In genomic region chr4:181670506-181670905, GRCh38 we compare ENCODE assay signal across 25 cellular contexts.
"Had no signal": no experiment of that assay in that cellular context is flagged by ENCODE, and none has a peak within 500 bp of the region (broad histone marks: within the 10 kb centered on the region; RNA-seq: fewer than 3 reads in every experiment).

No MANE protein-coding gene starts in this region.

- H3K27me3 Mint-ChIP-seq: activated CD4-positive, alpha-beta T cell treated with anti-CD3 and anti-CD28 coated beads, Interleukin-2, amount 10 ng/mL, durations not matched to agents 24 days and 14 days; activated CD8-positive, alpha-beta memory T cell treated with anti-CD3 and anti-CD28 coated beads, Interleukin-2, amount 10 ng/mL, durations not matched to agents 7 days and 5 days; activated naive CD4-positive, alpha-beta T cell treated with anti-CD3 and anti-CD28 coated beads, Interleukin-2, amount 50 U/mL, for 24 hours; activated T-cell treated with anti-CD3 and anti-CD28 coated beads, Interleukin-2, amount 50 U/mL, for 24 hours; central memory CD8-positive, alpha-beta T cell; T-helper 17 cell had no signal

- H3K4me3 Mint-ChIP-seq: activated CD4-positive, alpha-beta T cell treated with anti-CD3 and anti-CD28 coated beads, Interleukin-2, amount 10 ng/mL, durations not matched to agents 24 days and 14 days; activated CD8-positive, alpha-beta memory T cell treated with anti-CD3 and anti-CD28 coated beads, Interleukin-2, amount 10 ng/mL, durations not matched to agents 7 days and 5 days; activated naive CD4-positive, alpha-beta T cell treated with anti-CD3 and anti-CD28 coated beads, Interleukin-2, amount 50 U/mL, for 24 hours; activated T-cell treated with anti-CD3 and anti-CD28 coated beads, Interleukin-2, amount 50 U/mL, for 24 hours; activated T-helper 1 cell treated with anti-CD3 and anti-CD28 coated beads, Interleukin-12 subunit alpha, Interleukin-12 subunit beta, Interleukin-2, Interleukin-4 antibody, amounts not matched to agents 30 ng/mL and 10 ng/mL and 1 ng/mL, durations not matched to agents 14 hours and 24 hours and 36 hours; central memory CD8-positive, alpha-beta T cell; T-helper 17 cell; WTC11 had no signal

- H3K4me1 Mint-ChIP-seq: activated CD4-positive, alpha-beta T cell treated with anti-CD3 and anti-CD28 coated beads, Interleukin-2, amount 10 ng/mL, durations not matched to agents 24 days and 14 days; activated CD8-positive, alpha-beta memory T cell treated with anti-CD3 and anti-CD28 coated beads, Interleukin-2, amount 10 ng/mL, durations not matched to agents 7 days and 5 days; activated naive CD4-positive, alpha-beta T cell treated with anti-CD3 and anti-CD28 coated beads, Interleukin-2, amount 50 U/mL, for 24 hours; central memory CD8-positive, alpha-beta T cell; T-helper 17 cell; WTC11 had no signal

- H3K9me3 ChIP-seq: body of pancreas had no signal

- H3K9me3 Mint-ChIP-seq: activated CD4-positive, alpha-beta T cell treated with anti-CD3 and anti-CD28 coated beads, Interleukin-2, amount 10 ng/mL, durations not matched to agents 24 days and 14 days; activated T-cell treated with anti-CD3 and anti-CD28 coated beads, Interleukin-2, amount 50 U/mL, for 24 hours; activated T-helper 1 cell treated with anti-CD3 and anti-CD28 coated beads, Interleukin-12 subunit alpha, Interleukin-12 subunit beta, Interleukin-2, Interleukin-4 antibody, amounts not matched to agents 30 ng/mL and 10 ng/mL and 1 ng/mL, durations not matched to agents 14 hours and 24 hours and 36 hours; WTC11 had no signal

- H3K36me3 Mint-ChIP-seq: activated CD8-positive, alpha-beta memory T cell treated with anti-CD3 and anti-CD28 coated beads, Interleukin-2, amount 10 ng/mL, durations not matched to agents 7 days and 5 days; activated naive CD4-positive, alpha-beta T cell treated with anti-CD3 and anti-CD28 coated beads, Interleukin-2, amount 50 U/mL, for 24 hours; WTC11 had no signal

- H3K27ac Mint-ChIP-seq: activated CD4-positive, alpha-beta T cell treated with anti-CD3 and anti-CD28 coated beads, Interleukin-2, amount 10 ng/mL, durations not matched to agents 24 days and 14 days; activated CD8-positive, alpha-beta memory T cell treated with anti-CD3 and anti-CD28 coated beads, Interleukin-2, amount 10 ng/mL, durations not matched to agents 7 days and 5 days; activated naive CD4-positive, alpha-beta T cell treated with anti-CD3 and anti-CD28 coated beads, Interleukin-2, amount 50 U/mL, for 24 hours; activated T-cell treated with anti-CD3 and anti-CD28 coated beads, Interleukin-2, amount 50 U/mL, for 24 hours; activated T-helper 1 cell treated with anti-CD3 and anti-CD28 coated beads, Interleukin-12 subunit alpha, Interleukin-12 subunit beta, Interleukin-2, Interleukin-4 antibody, amounts not matched to agents 30 ng/mL and 10 ng/mL and 1 ng/mL, durations not matched to agents 14 hours and 24 hours and 36 hours; T-helper 17 cell; WTC11 had no signal

- FAIRE-seq: K562, RCC 7860 had no signal

- H3K27ac ChIP-seq: body of pancreas had no signal

- H3K4me3 ChIP-seq: body of pancreas, K562 had no signal

- DNase-seq: activated CD4-positive, alpha-beta T cell treated with anti-CD3 and anti-CD28 coated beads, Interleukin-2, amount 10 ng/mL, durations not matched to agents 24 days and 14 days; activated CD4-positive, alpha-beta T cell treated with anti-CD3 and anti-CD28 coated beads, Interleukin-2, amount 50 U/mL, for 48 hours; activated CD4-positive, CD25-positive, alpha-beta regulatory T cell treated with anti-CD3 and anti-CD28 coated beads, Interleukin-2, amount 50 U/mL, for 72 hours; activated CD8-positive, alpha-beta memory T cell treated with anti-CD3 and anti-CD28 coated beads, Interleukin-2, amount 10 ng/mL, durations not matched to agents 7 days and 5 days; activated effector memory CD4-positive, alpha-beta T cell treated with Interleukin-2 at 50 U/mL for 16 hours; activated naive CD4-positive, alpha-beta T cell; activated T-cell treated with anti-CD3 and anti-CD28 coated beads, Interleukin-2, amount 50 U/mL, for 24 hours; aorta; body of pancreas; Karpas-422; MM.1S; NCI-H187; NCI-H2171; NCI-H2227 treated with DMSO at 0.1 percent for 48 hours; NCI-H446 treated with DMSO at 0.1 percent for 48 hours; NCI-H524 treated with DMSO at 0.1 percent for 48 hours; PC-3; T-helper 17 cell; T-helper 9 cell had no signal

- H3K27me3 ChIP-seq: body of pancreas had no signal

- H3K4me1 ChIP-seq: body of pancreas had no signal
